Comparison of ENCODE assay signal across 1 cellular context in the genomic region with DNA sequence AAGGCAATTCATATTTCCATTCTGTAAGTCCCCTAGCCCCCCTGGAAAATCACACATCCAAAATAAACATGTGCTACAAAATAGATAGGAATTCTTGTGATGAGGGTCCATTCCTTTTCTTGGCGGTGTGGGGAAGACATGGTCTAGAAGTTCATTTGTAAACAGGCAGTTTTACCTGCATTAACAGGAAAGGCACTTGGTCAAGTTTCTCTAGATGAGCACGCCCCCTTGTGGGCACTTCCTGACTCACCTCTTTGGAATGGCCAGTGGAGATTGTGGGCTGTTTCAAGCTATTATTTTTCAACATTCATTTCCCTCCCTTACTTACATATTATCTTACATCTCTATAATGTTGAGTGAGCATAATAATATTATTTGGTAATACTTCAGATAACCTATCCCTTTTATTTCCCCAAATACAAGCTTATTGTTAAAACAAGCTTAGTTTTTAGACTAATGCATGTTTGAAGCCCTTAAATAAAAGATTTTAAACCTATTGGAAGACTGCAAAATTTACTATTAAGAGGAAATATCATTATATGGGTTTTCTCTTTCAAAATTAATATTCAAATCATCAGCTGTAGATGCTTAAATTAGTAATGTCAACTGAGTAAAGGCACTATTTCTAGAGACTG.
TF ChIP-seq lines count a peak whose summit lies in the region.

No MANE protein-coding gene starts in this region.

TF ChIP-seq in HepG2, 621 proteins besides CTCF, POLR2A, EP300 and RAD21 (continued from another document):
- TF ChIP-seq, protein P1, sequence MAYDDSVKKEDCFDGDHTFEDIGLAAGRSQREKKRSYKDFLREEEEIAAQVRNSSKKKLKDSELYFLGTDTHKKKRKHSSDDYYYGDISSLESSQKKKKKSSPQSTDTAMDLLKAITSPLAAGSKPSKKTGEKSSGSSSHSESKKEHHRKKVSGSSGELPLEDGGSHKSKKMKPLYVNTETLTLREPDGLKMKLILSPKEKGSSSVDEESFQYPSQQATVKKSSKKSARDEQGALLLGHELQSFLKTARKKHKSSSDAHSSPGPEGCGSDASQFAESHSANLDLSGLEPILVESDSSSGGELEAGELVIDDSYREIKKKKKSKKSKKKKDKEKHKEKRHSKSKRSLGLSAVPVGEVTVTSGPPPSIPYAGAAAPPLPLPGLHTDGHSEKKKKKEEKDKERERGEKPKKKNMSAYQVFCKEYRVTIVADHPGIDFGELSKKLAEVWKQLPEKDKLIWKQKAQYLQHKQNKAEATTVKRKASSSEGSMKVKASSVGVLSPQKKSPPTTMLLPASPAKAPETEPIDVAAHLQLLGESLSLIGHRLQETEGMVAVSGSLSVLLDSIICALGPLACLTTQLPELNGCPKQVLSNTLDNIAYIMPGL (CRISPR knock-in tag; IDR thresholded peaks at IDR 0.05; ENCODE audit: borderline replicate concordance in 1 of 2, low read depth in 1 of 2): peak in 1 of 2 experiments; percentile 81; a peak in 1 of 4 replicates
- TF ChIP-seq SOX5 (CRISPR knock-in tag; IDR thresholded peaks at IDR 0.05; ENCODE audit: borderline replicate concordance) (peak; percentile 30; the same call in 1 of the 2 replicates), GATAD1 (CRISPR knock-in tag; IDR thresholded peaks at IDR 0.05) (0 out of 2 replicates have a peak, but pooled peaks have one; percentile 31), STAG1 (CRISPR knock-in tag; IDR thresholded peaks at IDR 0.05) (peak; percentile 96), ZNF772 (CRISPR knock-in tag; IDR thresholded peaks at IDR 0.05) (0 out of 2 replicates have a peak, but pooled peaks have one; percentile 45), DNMT3B (CRISPR knock-in tag; conservative IDR thresholded peaks at IDR 0.05) (0 out of 2 replicates have a peak, but pooled peaks have one; percentile 43), HNF4A (CRISPR knock-in tag; IDR thresholded peaks at IDR 0.05) (no peak), NCOA2 (CRISPR knock-in tag; IDR thresholded peaks at IDR 0.05) (peak; percentile 21; the same call in 1 of the 2 replicates), ZNF124 (CRISPR knock-in tag; IDR thresholded peaks at IDR 0.05) (0 out of 2 replicates have a peak, but pooled peaks have one; percentile 56), ZNF766 (CRISPR knock-in tag; IDR thresholded peaks at IDR 0.05; ENCODE audit: borderline replicate concordance) (no peak), FOXK1 (CRISPR knock-in tag; IDR thresholded peaks at IDR 0.05; ENCODE audit: borderline replicate concordance, low read depth) (peak; percentile 79; the same call in 1 of the 2 replicates), TAF15 (IDR thresholded peaks at IDR 0.05; ENCODE audit: low read depth, low read length, poor library complexity, severe bottlenecking) (no peak), GZF1 (CRISPR knock-in tag; IDR thresholded peaks at IDR 0.05) (no peak), KLF12 (CRISPR knock-in tag; IDR thresholded peaks at IDR 0.05; ENCODE audit: borderline replicate concordance) (no peak), SMC3 (IDR thresholded peaks at IDR 0.05; ENCODE audit: low read length) (peak; percentile 100), TSC22D2 (CRISPR knock-in tag; IDR thresholded peaks at IDR 0.05; ENCODE audit: borderline replicate concordance) (no peak), CAMTA2 (CRISPR knock-in tag; IDR thresholded peaks at IDR 0.05; ENCODE audit: borderline replicate concordance) (no peak), RXRA (CRISPR knock-in tag; IDR thresholded peaks at IDR 0.05) (no peak), ASH2L (IDR thresholded peaks at IDR 0.05; ENCODE audit: insufficient read length, low read depth, low read length) (peak; percentile 39), ZFP36L1 (CRISPR knock-in tag; IDR thresholded peaks at IDR 0.05) (peak; percentile 53; the same call in 1 of the 2 replicates)
- TF ChIP-seq, protein P2, sequence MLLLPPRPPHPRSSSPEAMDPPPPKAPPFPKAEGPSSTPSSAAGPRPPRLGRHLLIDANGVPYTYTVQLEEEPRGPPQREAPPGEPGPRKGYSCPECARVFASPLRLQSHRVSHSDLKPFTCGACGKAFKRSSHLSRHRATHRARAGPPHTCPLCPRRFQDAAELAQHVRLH (CRISPR knock-in tag; IDR thresholded peaks at IDR 0.05; ENCODE audit: borderline replicate concordance, low read depth): peak; percentile 74; the same call in 1 of the 2 replicates
- TF ChIP-seq, protein P3, sequence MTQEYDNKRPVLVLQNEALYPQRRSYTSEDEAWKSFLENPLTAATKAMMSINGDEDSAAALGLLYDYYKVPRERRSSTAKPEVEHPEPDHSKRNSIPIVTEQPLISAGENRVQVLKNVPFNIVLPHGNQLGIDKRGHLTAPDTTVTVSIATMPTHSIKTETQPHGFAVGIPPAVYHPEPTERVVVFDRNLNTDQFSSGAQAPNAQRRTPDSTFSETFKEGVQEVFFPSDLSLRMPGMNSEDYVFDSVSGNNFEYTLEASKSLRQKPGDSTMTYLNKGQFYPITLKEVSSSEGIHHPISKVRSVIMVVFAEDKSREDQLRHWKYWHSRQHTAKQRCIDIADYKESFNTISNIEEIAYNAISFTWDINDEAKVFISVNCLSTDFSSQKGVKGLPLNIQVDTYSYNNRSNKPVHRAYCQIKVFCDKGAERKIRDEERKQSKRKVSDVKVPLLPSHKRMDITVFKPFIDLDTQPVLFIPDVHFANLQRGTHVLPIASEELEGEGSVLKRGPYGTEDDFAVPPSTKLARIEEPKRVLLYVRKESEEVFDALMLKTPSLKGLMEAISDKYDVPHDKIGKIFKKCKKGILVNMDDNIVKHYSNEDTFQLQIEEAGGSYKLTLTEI (CRISPR knock-in tag; conservative IDR thresholded peaks at IDR 0.05): no peak
- TF ChIP-seq, protein P4, sequence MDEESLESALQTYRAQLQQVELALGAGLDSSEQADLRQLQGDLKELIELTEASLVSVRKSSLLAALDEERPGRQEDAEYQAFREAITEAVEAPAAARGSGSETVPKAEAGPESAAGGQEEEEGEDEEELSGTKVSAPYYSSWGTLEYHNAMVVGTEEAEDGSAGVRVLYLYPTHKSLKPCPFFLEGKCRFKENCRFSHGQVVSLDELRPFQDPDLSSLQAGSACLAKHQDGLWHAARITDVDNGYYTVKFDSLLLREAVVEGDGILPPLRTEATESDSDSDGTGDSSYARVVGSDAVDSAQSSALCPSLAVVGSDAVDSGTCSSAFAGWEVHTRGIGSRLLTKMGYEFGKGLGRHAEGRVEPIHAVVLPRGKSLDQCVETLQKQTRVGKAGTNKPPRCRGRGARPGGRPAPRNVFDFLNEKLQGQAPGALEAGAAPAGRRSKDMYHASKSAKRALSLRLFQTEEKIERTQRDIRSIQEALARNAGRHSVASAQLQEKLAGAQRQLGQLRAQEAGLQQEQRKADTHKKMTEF (CRISPR knock-in tag; IDR thresholded peaks at IDR 0.05): peak; percentile 69
- TF ChIP-seq, protein P5, sequence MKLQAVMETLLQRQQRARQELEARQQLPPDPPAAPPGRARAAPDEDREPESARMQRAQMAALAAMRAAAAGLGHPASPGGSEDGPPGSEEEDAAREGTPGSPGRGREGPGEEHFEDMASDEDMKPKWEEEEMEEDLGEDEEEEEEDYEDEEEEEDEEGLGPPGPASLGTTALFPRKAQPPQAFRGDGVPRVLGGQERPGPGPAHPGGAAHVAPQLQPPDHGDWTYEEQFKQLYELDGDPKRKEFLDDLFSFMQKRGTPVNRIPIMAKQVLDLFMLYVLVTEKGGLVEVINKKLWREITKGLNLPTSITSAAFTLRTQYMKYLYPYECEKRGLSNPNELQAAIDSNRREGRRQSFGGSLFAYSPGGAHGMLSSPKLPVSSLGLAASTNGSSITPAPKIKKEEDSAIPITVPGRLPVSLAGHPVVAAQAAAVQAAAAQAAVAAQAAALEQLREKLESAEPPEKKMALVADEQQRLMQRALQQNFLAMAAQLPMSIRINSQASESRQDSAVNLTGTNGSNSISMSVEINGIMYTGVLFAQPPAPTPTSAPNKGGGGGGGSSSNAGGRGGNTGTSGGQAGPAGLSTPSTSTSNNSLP (IDR thresholded peaks at IDR 0.05; ENCODE audit: low read depth, low read length): no peak
- TF ChIP-seq, protein P6, sequence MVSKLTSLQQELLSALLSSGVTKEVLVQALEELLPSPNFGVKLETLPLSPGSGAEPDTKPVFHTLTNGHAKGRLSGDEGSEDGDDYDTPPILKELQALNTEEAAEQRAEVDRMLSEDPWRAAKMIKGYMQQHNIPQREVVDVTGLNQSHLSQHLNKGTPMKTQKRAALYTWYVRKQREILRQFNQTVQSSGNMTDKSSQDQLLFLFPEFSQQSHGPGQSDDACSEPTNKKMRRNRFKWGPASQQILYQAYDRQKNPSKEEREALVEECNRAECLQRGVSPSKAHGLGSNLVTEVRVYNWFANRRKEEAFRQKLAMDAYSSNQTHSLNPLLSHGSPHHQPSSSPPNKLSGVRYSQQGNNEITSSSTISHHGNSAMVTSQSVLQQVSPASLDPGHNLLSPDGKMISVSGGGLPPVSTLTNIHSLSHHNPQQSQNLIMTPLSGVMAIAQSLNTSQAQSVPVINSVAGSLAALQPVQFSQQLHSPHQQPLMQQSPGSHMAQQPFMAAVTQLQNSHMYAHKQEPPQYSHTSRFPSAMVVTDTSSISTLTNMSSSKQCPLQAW (CRISPR knock-in tag; IDR thresholded peaks at IDR 0.05): 0 out of 2 replicates have a peak, but pooled peaks have one; percentile 16
